In the genomic region with DNA sequence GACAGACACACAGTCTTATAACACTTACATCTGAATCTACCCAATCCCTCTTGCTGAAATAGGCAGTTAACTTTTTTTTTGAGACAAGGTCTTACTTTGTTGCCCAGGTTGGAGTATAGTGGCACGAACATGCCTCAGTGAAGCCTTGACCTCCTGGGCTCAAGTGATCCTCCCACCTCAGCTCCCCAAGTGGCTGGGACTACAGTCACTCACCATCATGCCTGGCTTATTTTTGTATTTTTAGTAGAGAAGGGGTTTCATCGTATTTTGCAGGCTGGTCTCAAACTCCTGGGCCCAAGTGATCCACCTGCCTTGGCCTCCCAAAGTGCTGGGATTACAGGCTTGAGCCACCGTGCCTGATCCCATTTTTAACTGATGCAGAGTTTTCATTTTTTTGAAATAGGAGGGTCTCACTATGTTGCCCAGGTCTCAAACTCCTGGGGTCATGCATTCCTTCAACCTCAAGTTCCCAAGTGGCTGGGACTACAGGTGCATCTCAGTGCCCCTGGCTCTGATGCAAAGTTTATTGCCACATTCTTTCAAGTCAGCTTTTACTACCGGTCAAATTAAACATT, we compare ENCODE assay signal across 19 cellular contexts. TPM values are rescaled to one million over a fixed set of nuclear protein-coding genes. Genes with fewer than 3 reads are reported as not detected.
DNase-seq lines count a peak whose midpoint lies in the region; ATAC-seq, FAIRE-seq and TF ChIP-seq lines count a peak whose summit lies in the region.
"Had no signal": no experiment of that assay in that cellular context is flagged by ENCODE, and none has a peak within 500 bp of the region (broad histone marks: within the 10 kb centered on the region; RNA-seq: fewer than 3 reads in every experiment).

No MANE protein-coding gene starts in this region.

- POLR2A ChIA-PET in HepG2 (lab: Yijun Ruan, JAX): interaction anchor here (1.5 to 2.1 kb wide), 2 partner anchors 8 to 49 kb away, joined by 3 to 7 read pairs; a partner anchor contains a TSS
- POLR2A ChIA-PET in OCI-LY7 (lab: Charles Lee): interaction anchor here (0.7 to 9.1 kb wide), 15 partner anchors 9 to 420 kb away, joined by 3 to 139 read pairs (median 7); no protein-coding TSS in a partner anchor

- intact Hi-C loops in HepG2 (cut with micrococcal nuclease; ENCODE audit: unreplicated experiment) (no loop called here), right lobe of liver (cut with DNase I) (no loop called here), OCI-LY7 (cut with micrococcal nuclease; ENCODE audit: unreplicated experiment) (no loop called here), body of pancreas (cut with DNase I) (no loop called here), thyroid gland (cut with DNase I) (no loop called here), Right ventricle myocardium superior (cut with DNase I) (no loop called here)

- H3K9ac ChIP-seq in HepG2 (ENCODE audit: insufficient read depth, low read depth, low read length): no peak overlapping the region

- H3K4me3 ChIP-seq in HepG2 (replicated peaks in 1 of 3; ENCODE audit: insufficient read depth in 1 of 3, low read depth in 2 of 3, low read length in 3 of 3) (no peak overlapping the region), right lobe of liver (no peak overlapping the region), OCI-LY7 (ENCODE audit: low read depth, low read length, poor library complexity, severe bottlenecking) (peak overlapping the region; percentile 57), body of pancreas (no peak overlapping the region), thyroid gland (replicated peaks in 1 of 3) (no peak overlapping the region), hepatocyte (no peak overlapping the region)
- H3K4me3 ChIP-seq: heart left ventricle, vagina had no signal

- FAIRE-seq in HepG2 (lab: Jason Lieb, UNC): no peak
- FAIRE-seq: G401.6, GM12891 had no signal

- TF ChIP-seq CTCF in HepG2 (CRISPR knock-in tag; IDR thresholded peaks at IDR 0.05) (no peak), right lobe of liver (IDR thresholded peaks at IDR 0.05) (no peak), OCI-LY7 (conservative IDR thresholded peaks at IDR 0.05; ENCODE audit: low read length) (no peak), body of pancreas (IDR thresholded peaks at IDR 0.05) (no peak), thyroid gland (IDR thresholded peaks at IDR 0.05) (no peak), hepatocyte (IDR thresholded peaks at IDR 0.05; ENCODE audit: poor library complexity) (no peak)

- H3K9me3 ChIP-seq in HepG2 (ENCODE audit: low read length): no peaks in the 10 kb centered on the region
- no peaks in the 10 kb centered on the region for H3K9me3 ChIP-seq in right lobe of liver
- H3K9me3 ChIP-seq in OCI-LY7 (ENCODE audit: low read length): no peaks in the 10 kb centered on the region
- no peaks in the 10 kb centered on the region for H3K9me3 ChIP-seq in body of pancreas
- no peaks in the 10 kb centered on the region for H3K9me3 ChIP-seq in thyroid gland
- no peaks in the 10 kb centered on the region for H3K9me3 ChIP-seq in hepatocyte (ENCODE audit: low read depth)
- H3K9me3 ChIP-seq: heart left ventricle, vagina had no signal

- TF ChIP-seq POLR2A in HepG2 (IDR thresholded peaks at IDR 0.05; ENCODE audit: insufficient read depth in 1 of 2, low read depth in 2 of 2, low read length in 2 of 2): no peak
- no peak for TF ChIP-seq POLR2A in right lobe of liver (IDR thresholded peaks at IDR 0.05)
- TF ChIP-seq POLR2A in body of pancreas (IDR thresholded peaks at IDR 0.05): no peak
- TF ChIP-seq POLR2A in thyroid gland (IDR thresholded peaks at IDR 0.05): no peak

- H3K9me2 ChIP-seq in OCI-LY7 (ENCODE audit: insufficient read depth, low read length): no peaks in the 10 kb centered on the region
- H3K9me2 ChIP-seq in hepatocyte (replicated peaks; ENCODE audit: insufficient read depth): no peaks in the 10 kb centered on the region

- CTCF ChIA-PET in HepG2 (lab: Yijun Ruan, JAX; ENCODE audit: low intra/inter-chr PET ratio, low total read pairs): no interaction called here
- CTCF ChIA-PET in OCI-LY7 (lab: Charles Lee; ENCODE audit: unreplicated experiment): interaction anchor here (0.9 kb wide), 1 partner anchor 32 kb away, joined by 3 read pairs; no protein-coding TSS in a partner anchor

- H3K4me1 ChIP-seq in HepG2 (ENCODE audit: insufficient read depth, low read length) (peaks cover 84% of the 10 kb centered on the region), right lobe of liver (peaks cover 0 to 27% (median 5%) of the 10 kb centered on the region in 4 donors), OCI-LY7 (ENCODE audit: insufficient read depth, low read length, poor library complexity, severe bottlenecking) (peaks cover 74% of the 10 kb centered on the region), body of pancreas (peaks cover 64% of the 10 kb centered on the region), thyroid gland (peaks cover 36 to 47% of the 10 kb centered on the region in 2 donors), hepatocyte (ENCODE audit: insufficient read depth) (peaks cover 22% of the 10 kb centered on the region)

- WGBS in HepG2 (ENCODE audit: low lambda C conversion rate): 98% methylated on average over 4 of the region's 4 CpGs
- 48% methylated on average over 2 of the region's 4 CpGs for WGBS in right lobe of liver (ENCODE audit: insufficient coverage, low coverage, low lambda C conversion rate, missing lambda C conversion rate)
- WGBS in body of pancreas, 2 donors: 41 to 56% methylated on average over 4 of the region's 4 CpGs
- WGBS in thyroid gland, 2 donors: 67 to 75% methylated on average over 4 of the region's 4 CpGs
- WGBS in hepatocyte (ENCODE audit: low lambda C conversion rate, missing lambda C conversion rate): 97% methylated on average over 4 of the region's 4 CpGs

- TF ChIP-seq EP300 in HepG2 (IDR thresholded peaks at IDR 0.05; ENCODE audit: low read depth in 2 of 2, low read length in 2 of 2) (no peak), HepG2 (CRISPR knock-in tag; IDR thresholded peaks at IDR 0.05; ENCODE audit: borderline replicate concordance) (no peak)

- BruUV-seq in HepG2 (replicated peaks; lab: Mats Ljungman, UMichigan) (no TSS peak), OCI-LY7 (replicated peaks; lab: Mats Ljungman, UMichigan) (no TSS peak)

- no peaks in the 10 kb centered on the region for H3K27me3 ChIP-seq in HepG2 (ENCODE audit: control insufficient read depth in 1 of 2, insufficient read depth in 2 of 2, low read length in 2 of 2)
- H3K27me3 ChIP-seq in right lobe of liver: no peaks in the 10 kb centered on the region
- H3K27me3 ChIP-seq in body of pancreas: no peaks in the 10 kb centered on the region
- no peaks in the 10 kb centered on the region for H3K27me3 ChIP-seq in thyroid gland
- no peaks in the 10 kb centered on the region for H3K27me3 ChIP-seq in hepatocyte
- H3K27me3 ChIP-seq: heart left ventricle, vagina had no signal

- H2AFZ ChIP-seq in HepG2 (ENCODE audit: low read length) (no peak overlapping the region), OCI-LY7 (ENCODE audit: low read length) (no peak overlapping the region), hepatocyte (no peak overlapping the region)

- peaks cover 96% of the 10 kb centered on the region for H3K79me2 ChIP-seq in HepG2 (ENCODE audit: insufficient read depth, low read length)
- H3K79me2 ChIP-seq in OCI-LY7 (ENCODE audit: insufficient read depth, low read depth, low read length): peaks cover 100% of the 10 kb centered on the region
- H3K79me2 ChIP-seq in hepatocyte: peaks cover 100% of the 10 kb centered on the region

- ATAC-seq in HepG2 (no peak), right lobe of liver (no peak), body of pancreas (no peak), Right ventricle myocardium superior (ENCODE audit: poor library complexity) (no peak)
- ATAC-seq: heart left ventricle, PC-3 had no signal

- DNase-seq in HepG2 (ENCODE audit: low spot score): no peak
- DNase-seq in right lobe of liver: no peak
- no peak for DNase-seq in OCI-LY7 (ENCODE audit: low spot score)
- no peak for DNase-seq in body of pancreas
- DNase-seq in thyroid gland: peak in 1 of 2 donors; percentile 15
- DNase-seq in Right ventricle myocardium superior: no peak
- DNase-seq in NCI-H2227 treated with DMSO at 0.1 percent for 48 hours (lab: John Stamatoyannopoulos, UW): no peak
- no peak for DNase-seq in hepatocyte (ENCODE audit: low spot score)
- DNase-seq: activated CD4-positive, alpha-beta T cell treated with anti-CD3 and anti-CD28 coated beads for 4 hours; heart left ventricle; mesendoderm; MV-4-11; NCI-H2081 treated with DMSO at 0.1 percent for 48 hours; NCI-H69; PC-3; stimulated activated CD4-positive, alpha-beta T cell treated with anti-CD3 and anti-CD28 coated beads, Interleukin-15, amount 100 ng/mL, for 24 hours had no signal

- H3K27ac ChIP-seq in HepG2 (ENCODE audit: extremely low read length, insufficient read depth, low read length) (no peak overlapping the region), right lobe of liver (no peak overlapping the region), OCI-LY7 (ENCODE audit: low read depth, low read length, poor library complexity, severe bottlenecking) (peak overlapping the region; percentile 68), body of pancreas (peak overlapping the region; percentile 7 to 32 (median 12)), thyroid gland (peak overlapping the region in 2 of 3 donors; percentile 3 to 11), hepatocyte (no peak overlapping the region)
- H3K27ac ChIP-seq: heart left ventricle, vagina had no signal

- TF ChIP-seq RAD21 in HepG2 (CRISPR knock-in tag; IDR thresholded peaks at IDR 0.05): no peak

- H4K20me1 ChIP-seq in HepG2 (ENCODE audit: insufficient read depth, low read length): no peaks in the 10 kb centered on the region
- peaks cover 23% of the 10 kb centered on the region; the same call in 1 of the 2 replicates for H4K20me1 ChIP-seq in OCI-LY7 (ENCODE audit: insufficient read depth, low read length)
- H4K20me1 ChIP-seq in hepatocyte (ENCODE audit: insufficient read depth, poor library complexity, severe bottlenecking): peaks cover 46% of the 10 kb centered on the region

- H3K4me2 ChIP-seq in HepG2 (ENCODE audit: low read depth, low read length) (no peak overlapping the region), OCI-LY7 (ENCODE audit: low read length) (peak overlapping the region; percentile 72), hepatocyte (no peak overlapping the region)

- H3K36me3 ChIP-seq in HepG2 (replicated peaks in 1 of 2; ENCODE audit: control insufficient read depth in 1 of 2, insufficient read depth in 2 of 2, low read length in 2 of 2): no peaks in the 10 kb centered on the region
- no peaks in the 10 kb centered on the region for H3K36me3 ChIP-seq in right lobe of liver
- H3K36me3 ChIP-seq in OCI-LY7 (ENCODE audit: insufficient read depth, low read length): peaks cover 81% of the 10 kb centered on the region
- H3K36me3 ChIP-seq in body of pancreas (replicated peaks in 1 of 2; ENCODE audit: insufficient read depth in 1 of 2, low read depth in 2 of 2): no peaks in the 10 kb centered on the region
- no peaks in the 10 kb centered on the region for H3K36me3 ChIP-seq in thyroid gland
- no peaks in the 10 kb centered on the region for H3K36me3 ChIP-seq in hepatocyte (replicated peaks; ENCODE audit: insufficient read depth, low read depth)
- H3K36me3 ChIP-seq: vagina had no signal

- in situ Hi-C loops in HepG2 (cut with HindIII; ENCODE audit: extremely low pct_ligation_motif_present, low pct_unique_long_range_greater_than_20kb): no loop called here

RNA-seq across cellular contexts. Expression of a gene that starts 7.6 kb away (rescaled TPM):
- total RNA-seq in HepG2 (2016; rRNA removed; fragmentation: Illumina TruSeq; extraction: Trizol) (71.5 and 91.5 TPM in 2 replicates), right lobe of liver (10 to 100 TPM; 24.1 to 35.4 (median 31.0) TPM), OCI-LY7 (2022) (248 and 276 TPM in 2 replicates), body of pancreas (10 to 100 TPM; 40.5 to 61.7 TPM), thyroid gland (100 to 1,000 TPM; 105 to 119 (median 110) TPM), Right ventricle myocardium superior (33.9 TPM), hepatocyte (91.1 and 94.6 TPM in 2 replicates)
- 12.1 and 14.2 TPM in 2 replicates for total RNA-seq in HepG2 (2016; cell fraction: cytosol; rRNA removed; fragmentation: Illumina TruSeq; extraction: Trizol; ENCODE audit: low read depth)
- total RNA-seq in HepG2 (2016; cell fraction: insoluble cytoplasmic fraction; rRNA removed; fragmentation: Illumina TruSeq; extraction: Trizol): 70.6 and 87.4 TPM in 2 replicates
- total RNA-seq in HepG2 (2016; cell fraction: membrane; rRNA removed; fragmentation: Illumina TruSeq; extraction: Trizol): 24.5 and 26.2 TPM in 2 replicates
- 78.4 and 79.2 TPM in 2 replicates for total RNA-seq in HepG2 (2016; cell fraction: nucleus; rRNA removed; fragmentation: Illumina TruSeq; extraction: Trizol)
- polyA plus RNA-seq in HepG2 (2011; rRNA removed) (24.6 and 26.5 TPM in 2 replicates), hepatocyte (39.4 and 44.4 TPM in 2 replicates)
- polyA plus RNA-seq in HepG2 (2011; cell fraction: cytosol; rRNA removed): 14.1 and 18.0 TPM in 2 replicates
- 15.7 and 16.1 TPM in 2 replicates for polyA plus RNA-seq in HepG2 (2011; cell fraction: nucleus; rRNA removed)
- polyA plus RNA-seq in HepG2 (2012): 28.9 and 32.2 TPM in 2 replicates
- polyA plus RNA-seq in HepG2 (2016; cell fraction: cytosol; fragmentation: Illumina TruSeq; extraction: Trizol; ENCODE audit: low read depth): 1.6 and 1.9 TPM in 2 replicates
- 55.8 and 56.2 TPM in 2 replicates for polyA plus RNA-seq in HepG2 (2016; cell fraction: insoluble cytoplasmic fraction; fragmentation: Illumina TruSeq; extraction: Trizol; ENCODE audit: low read depth)
- 6.4 and 6.6 TPM in 2 replicates for polyA plus RNA-seq in HepG2 (2016; cell fraction: membrane; fragmentation: Illumina TruSeq; extraction: Trizol; ENCODE audit: low read depth)
- polyA plus RNA-seq in HepG2 (2016; cell fraction: nucleus; fragmentation: Illumina TruSeq; extraction: Trizol; ENCODE audit: insufficient read depth, low read depth): 46.4 and 47.1 TPM in 2 replicates
- 18.2 and 60.6 TPM in 2 replicates for polyA minus RNA-seq in HepG2 (2011; rRNA and poly(A)+ RNA removed; ENCODE audit: low replicate concordance)
- polyA minus RNA-seq in HepG2 (2011; cell fraction: cytosol; rRNA and poly(A)+ RNA removed): 29.5 and 31.8 TPM in 2 replicates
- 77.6 and 81.4 TPM in 2 replicates for polyA minus RNA-seq in HepG2 (2011; cell fraction: nucleus; rRNA and poly(A)+ RNA removed)
- 106 and 111 TPM in 2 replicates for total RNA-seq in OCI-LY7 (2014; rRNA removed; shearing (Covaris generic))

RNA-seq across cellular contexts. Expression of a gene that starts 49.8 kb away (rescaled TPM):
- total RNA-seq in HepG2 (2016; rRNA removed; fragmentation: Illumina TruSeq; extraction: Trizol) (11.7 and 16.8 TPM in 2 replicates), right lobe of liver (1 to 10 TPM; 3.8 to 6.9 (median 4.6) TPM), OCI-LY7 (2022) (7.3 and 8.6 TPM in 2 replicates), body of pancreas (1 to 10 TPM; 5.3 to 8.6 TPM), thyroid gland (10 to 100 TPM in 3 of 4 donors, 1 to 10 TPM in 1; 9.4 to 19.2 (median 10.6) TPM), Right ventricle myocardium superior (18.6 TPM), hepatocyte (6.1 and 8.4 TPM in 2 replicates)
- 1.8 and 2.7 TPM in 2 replicates for total RNA-seq in HepG2 (2016; cell fraction: cytosol; rRNA removed; fragmentation: Illumina TruSeq; extraction: Trizol; ENCODE audit: low read depth)
- 12.5 and 16.9 TPM in 2 replicates for total RNA-seq in HepG2 (2016; cell fraction: insoluble cytoplasmic fraction; rRNA removed; fragmentation: Illumina TruSeq; extraction: Trizol)
- total RNA-seq in HepG2 (2016; cell fraction: membrane; rRNA removed; fragmentation: Illumina TruSeq; extraction: Trizol): 4.5 and 4.9 TPM in 2 replicates
- 8.6 and 8.7 TPM in 2 replicates for total RNA-seq in HepG2 (2016; cell fraction: nucleus; rRNA removed; fragmentation: Illumina TruSeq; extraction: Trizol)
- polyA plus RNA-seq in HepG2 (2011; rRNA removed) (5.6 and 6.7 TPM in 2 replicates), hepatocyte (8.4 and 11.3 TPM in 2 replicates)
- polyA plus RNA-seq in HepG2 (2011; cell fraction: cytosol; rRNA removed): 2.7 and 3.8 TPM in 2 replicates
- 2.8 and 4.4 TPM in 2 replicates for polyA plus RNA-seq in HepG2 (2011; cell fraction: nucleus; rRNA removed)
- 9.8 and 11.1 TPM in 2 replicates for polyA plus RNA-seq in HepG2 (2012)
- polyA plus RNA-seq in HepG2 (2016; cell fraction: cytosol; fragmentation: Illumina TruSeq; extraction: Trizol; ENCODE audit: low read depth): 1.0 and 1.1 TPM in 2 replicates
- polyA plus RNA-seq in HepG2 (2016; cell fraction: insoluble cytoplasmic fraction; fragmentation: Illumina TruSeq; extraction: Trizol; ENCODE audit: low read depth): 18.0 and 18.9 TPM in 2 replicates
- polyA plus RNA-seq in HepG2 (2016; cell fraction: membrane; fragmentation: Illumina TruSeq; extraction: Trizol; ENCODE audit: low read depth): 2.6 and 3.2 TPM in 2 replicates
- polyA plus RNA-seq in HepG2 (2016; cell fraction: nucleus; fragmentation: Illumina TruSeq; extraction: Trizol; ENCODE audit: insufficient read depth, low read depth): 14.5 and 15.5 TPM in 2 replicates
- polyA minus RNA-seq in HepG2 (2011; rRNA and poly(A)+ RNA removed; ENCODE audit: low replicate concordance): 0.91 and 1.3 TPM in 2 replicates
- polyA minus RNA-seq in HepG2 (2011; cell fraction: cytosol; rRNA and poly(A)+ RNA removed): 3.2 and 3.7 TPM in 2 replicates
- 8.1 and 9.2 TPM in 2 replicates for polyA minus RNA-seq in HepG2 (2011; cell fraction: nucleus; rRNA and poly(A)+ RNA removed)
- 5.9 and 7.9 TPM in 2 replicates for total RNA-seq in OCI-LY7 (2014; rRNA removed; shearing (Covaris generic))

Comparison
In these comparisons a context has a peak if more than half of its experiments do, and no peak if none do; other contexts are left out.
1. H3K27ac ChIP-seq: peak in OCI-LY7 (single experiment), body of pancreas (4 of 4) and thyroid gland (2 of 3); none in HepG2 (single experiment), right lobe of liver (0 of 3) and hepatocyte (single experiment).